ENCODE assay signal across 9 cellular contexts in the genomic region with DNA sequence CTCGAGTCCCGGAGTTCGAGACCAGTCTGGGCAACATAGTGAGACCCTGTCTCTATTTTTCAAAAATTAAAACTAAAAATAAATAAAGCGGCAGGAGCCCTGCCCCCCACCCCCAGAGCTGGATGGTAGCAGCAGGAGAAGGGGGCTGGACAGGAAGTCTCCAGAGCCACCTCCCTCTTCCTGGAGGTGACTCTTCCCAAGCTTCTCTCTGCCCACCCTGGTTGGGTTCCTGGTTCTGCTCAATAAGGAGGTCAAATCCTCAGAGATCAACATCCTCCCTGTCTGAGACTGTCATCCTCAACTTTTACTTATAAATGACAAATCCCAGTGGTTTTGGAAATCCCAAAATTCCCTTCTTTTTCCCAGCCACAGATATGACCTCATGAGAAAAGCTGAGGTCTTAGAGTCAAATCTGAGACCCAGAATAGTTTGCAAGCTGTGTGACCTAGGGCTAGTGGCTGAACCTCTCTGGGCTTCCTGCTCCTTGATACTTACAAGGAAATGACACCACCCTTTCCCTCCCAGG. TPM values are rescaled to one million over a fixed set of nuclear protein-coding genes. Genes with fewer than 3 reads are reported as not detected.
DNase-seq lines count a peak whose midpoint lies in the region; ATAC-seq and TF ChIP-seq lines count a peak whose summit lies in the region.
"Had no signal": no experiment of that assay in that cellular context is flagged by ENCODE, and none has a peak within 500 bp of the region (broad histone marks: within the 10 kb centered on the region; RNA-seq: fewer than 3 reads in every experiment).

No MANE protein-coding gene starts in this region.

- POLR2A ChIA-PET in CD4-positive, alpha-beta T cell (lab: Charles Lee), result interaction anchor here (1.1 to 1.4 kb wide), 2 partner anchors 12 to 17 kb away, joined by 3 read pairs; no protein-coding TSS in a partner anchor

- H3K9me3 ChIP-seq in heart right ventricle, result no peaks in the 10 kb centered on the region
- H3K9me3 ChIP-seq in CD4-positive, alpha-beta T cell (ENCODE audit: control insufficient read depth, low read length), result no peaks in the 10 kb centered on the region

- TF ChIP-seq CTCF in VCaP (conservative IDR thresholded peaks at IDR 0.05) (no peak), heart right ventricle (IDR thresholded peaks at IDR 0.05) (no peak), retinal pigment epithelial cell (conservative IDR thresholded peaks at IDR 0.05; ENCODE audit: low read depth, low read length) (no peak)
- no peak for TF ChIP-seq CTCF in CD4-positive, alpha-beta T cell (IDR thresholded peaks at IDR 0.05)

- H3K36me3 Mint-ChIP-seq in CD4-positive, alpha-beta T cell (ENCODE audit: low read depth), result peaks cover 5% of the 10 kb centered on the region

- WGBS in heart right ventricle, 2 donors, result 50 to 62% methylated on average over 4 of the region's 4 CpGs

- CTCF ChIA-PET in CD4-positive, alpha-beta T cell (lab: Charles Lee), result interaction anchor here (1.7 kb wide), 1 partner anchor 33 kb away, joined by 4 read pairs; no protein-coding TSS in a partner anchor

- H3K4me3 ChIP-seq in heart right ventricle (peak overlapping the region in 9 of 10 donors; percentile 25 to 55 (median 48)), retinal pigment epithelial cell (ENCODE audit: low read length) (peak overlapping the region; percentile 46)

- intact Hi-C loops in heart right ventricle (cut with DNase I), result no loop called here
- intact Hi-C loops in CD4-positive, alpha-beta T cell (cut with DNase I, micrococcal nuclease), result no loop called here

- H3K9me3 Mint-ChIP-seq in CD4-positive, alpha-beta T cell, result no peaks in the 10 kb centered on the region

- peak overlapping the region; percentile 92 for H3K27ac ChIP-seq in VCaP
- H3K27ac ChIP-seq in heart right ventricle, result peak overlapping the region; percentile 79 to 92 (median 86)
- H3K27ac ChIP-seq in CD4-positive, alpha-beta T cell (ENCODE audit: low read depth, low read length), result no peak overlapping the region

- DNase-seq in ELR (ENCODE audit: low read depth) (peak; percentile 55), heart right ventricle (no peak), retinal pigment epithelial cell (ENCODE audit: low read depth) (no peak), globus pallidus (ENCODE audit: low spot score) (no peak), superior temporal gyrus (ENCODE audit: extremely low spot score) (no peak)
- DNase-seq in CD4-positive, alpha-beta T cell, result no peak
- DNase-seq: SIG-M5 had no signal

- no peak overlapping the region for H3K27ac Mint-ChIP-seq in CD4-positive, alpha-beta T cell

- H3K4me1 Mint-ChIP-seq in CD4-positive, alpha-beta T cell (ENCODE audit: low read depth), result peaks cover 43% of the 10 kb centered on the region

- H3K27me3 ChIP-seq in heart right ventricle, result no peaks in the 10 kb centered on the region
- no peaks in the 10 kb centered on the region for H3K27me3 ChIP-seq in CD4-positive, alpha-beta T cell (ENCODE audit: control insufficient read depth, insufficient read depth, low read length)

- peaks cover 0 to 9% (median 0%) of the 10 kb centered on the region in 9 donors for H3K36me3 ChIP-seq in heart right ventricle

- H3K27me3 Mint-ChIP-seq in CD4-positive, alpha-beta T cell, result no peaks in the 10 kb centered on the region

- H3K4me1 ChIP-seq in heart right ventricle, result peaks cover 18 to 64% (median 39%) of the 10 kb centered on the region in 9 donors

- no peak overlapping the region for H3K4me3 Mint-ChIP-seq in CD4-positive, alpha-beta T cell

- ATAC-seq in heart right ventricle (peak in 4 of 8 donors; percentile 2 to 34 (median 22)), GM21360 (IDR thresholded peaks at IDR 0.05; ENCODE audit: unreplicated experiment) (no peak)
- ATAC-seq in CD4-positive, alpha-beta T cell (ENCODE audit: poor library complexity), result no peak

RNA-seq across cellular contexts. Expression of a gene that starts 1.0 kb away (rescaled TPM):
- 1 to 10 TPM in 8 of 10 donors, under 1 TPM in 2; 0.51 to 6.4 (median 1.4) TPM for total RNA-seq in heart right ventricle
- 1 to 10 TPM; 2.9 to 4.1 TPM for polyA plus RNA-seq in heart right ventricle
- 10 to 100 TPM; 11.9 to 12.1 TPM for total RNA-seq in CD4-positive, alpha-beta T cell

RNA-seq across cellular contexts. Expression of a gene that starts 25.2 kb away (rescaled TPM):
- total RNA-seq in heart right ventricle, result not detected
- not detected for polyA plus RNA-seq in heart right ventricle
- 1 to 10 TPM; 1.9 to 2.1 TPM for total RNA-seq in CD4-positive, alpha-beta T cell

RNA-seq across cellular contexts. Expression of a gene that starts 37.3 kb away (rescaled TPM):
- 10 to 100 TPM in 1 of 10 donors, 1 to 10 TPM in 3, under 1 TPM in 6; 0.19 to 10.3 (median 0.75) TPM for total RNA-seq in heart right ventricle
- polyA plus RNA-seq in heart right ventricle, result under 1 TPM; 0.16 to 0.22 TPM
- total RNA-seq in CD4-positive, alpha-beta T cell, result 10 to 100 TPM; 47.5 to 49.6 TPM

RNA-seq across cellular contexts. Expression of a gene that starts 57.0 kb away (rescaled TPM):
- total RNA-seq in heart right ventricle, result 10 to 100 TPM in 1 of 10 donors, 1 to 10 TPM in 9; 1.1 to 37.1 (median 3.5) TPM
- 1 to 10 TPM; 1.4 to 5.0 TPM for polyA plus RNA-seq in heart right ventricle
- 100 to 1,000 TPM; 174 to 180 TPM for total RNA-seq in CD4-positive, alpha-beta T cell

Comparison
In these comparisons a context has a peak if more than half of its experiments do, and no peak if none do; other contexts are left out.
1. RNA of a gene that starts 37.3 kb away (total RNA-seq): 47.5 to 49.6 TPM in CD4-positive, alpha-beta T cell; 0.19 to 10.3 TPM in heart right ventricle; every median in the first group is over 4 times any median in the second.